Comparison of ENCODE assay signal across 27 cellular contexts in genomic region chr15:50150349-50150748, GRCh38. TPM values are rescaled to one million over a fixed set of nuclear protein-coding genes. Genes with fewer than 3 reads are reported as not detected.
DNase-seq lines count a peak whose midpoint lies in the region; ATAC-seq lines count a peak whose summit lies in the region.
"Had no signal": no experiment of that assay in that cellular context is flagged by ENCODE, and none has a peak within 500 bp of the region (broad histone marks: within the 10 kb centered on the region; RNA-seq: fewer than 3 reads in every experiment).

No MANE protein-coding gene starts in this region.

- CTCF ChIA-PET in activated CD8-positive, alpha-beta memory T cell treated with anti-CD3 and anti-CD28 coated beads, Interleukin-2, amount 10 ng/mL, durations not matched to agents 7 days and 5 days (lab: Charles Lee), result interaction anchor here (1.0 kb wide), 1 partner anchor 166 kb away, joined by 4 read pairs; no protein-coding TSS in a partner anchor

- no peaks in the 10 kb centered on the region for H3K9me3 Mint-ChIP-seq in activated CD8-positive, alpha-beta memory T cell treated with anti-CD3 and anti-CD28 coated beads, Interleukin-2, amount 10 ng/mL, durations not matched to agents 7 days and 5 days (ENCODE audit: low read depth)
- H3K9me3 Mint-ChIP-seq in activated T-helper 2 cell treated with anti-CD3 and anti-CD28 coated beads, Interferon-gamma antibody, Interleukin-2, Interleukin-4, amounts not matched to agents 10 μg/mL and 5 μg/mL and 100 μg/mL, durations not matched to agents 14 hours and 24 hours and 36 hours, result no peaks in the 10 kb centered on the region

- peak; percentile 23 for ATAC-seq in activated CD8-positive, alpha-beta memory T cell treated with anti-CD3 and anti-CD28 coated beads, Interleukin-2, amount 10 ng/mL, durations not matched to agents 7 days and 5 days
- ATAC-seq in HG02642 (IDR thresholded peaks at IDR 0.05; ENCODE audit: poor library complexity, unreplicated experiment), result peak; percentile 42
- no peak for ATAC-seq in GM18870 (IDR thresholded peaks at IDR 0.05; ENCODE audit: unreplicated experiment)
- ATAC-seq: HepG2 had no signal

- H3K36me3 Mint-ChIP-seq in activated CD8-positive, alpha-beta memory T cell treated with anti-CD3 and anti-CD28 coated beads, Interleukin-2, amount 10 ng/mL, durations not matched to agents 7 days and 5 days, result peaks cover 2% of the 10 kb centered on the region
- peaks cover 11% of the 10 kb centered on the region for H3K36me3 Mint-ChIP-seq in activated T-helper 2 cell treated with anti-CD3 and anti-CD28 coated beads, Interferon-gamma antibody, Interleukin-2, Interleukin-4, amounts not matched to agents 10 μg/mL and 5 μg/mL and 100 μg/mL, durations not matched to agents 14 hours and 24 hours and 36 hours (ENCODE audit: low read depth)
- H3K36me3 Mint-ChIP-seq: CD14-positive monocyte had no signal

- DNase-seq in activated CD8-positive, alpha-beta memory T cell treated with anti-CD3 and anti-CD28 coated beads, Interleukin-2, amount 10 ng/mL, durations not matched to agents 7 days and 5 days, result no peak
- no peak for DNase-seq in activated CD8-positive, alpha-beta memory T cell treated with anti-CD3 and anti-CD28 coated beads, Interleukin-2, amount 50 U/mL, for 4 hours
- no peak for DNase-seq in activated T-helper 2 cell treated with anti-CD3 and anti-CD28 coated beads, Interferon-gamma antibody, Interleukin-2, Interleukin-4, amounts not matched to agents 10 μg/mL and 5 μg/mL and 100 μg/mL, durations not matched to agents 14 hours and 24 hours and 36 hours (ENCODE audit: low spot score)
- DNase-seq in GM19240 (ENCODE audit: insufficient read length, low spot score) (no peak), DMS114 treated with DMSO at 0.1 percent for 48 hours (lab: John Stamatoyannopoulos, UW; ENCODE audit: unreplicated experiment) (no peak)
- DNase-seq: 8988T; ACHN; BE2C; Calu3; DMS153; DND-41; Kasumi-1; MV-4-11; NCI-H1105; NCI-H146; NCI-H1930; NCI-H2107; NCI-H526; NCI-H82; NK-92 treated with Interleukin-12 subunit alpha and Interleukin-12 subunit beta, amount 100 ng/mL, for 24 hours; SHP77 had no signal

- peaks cover 26% of the 10 kb centered on the region for H3K4me1 Mint-ChIP-seq in activated CD8-positive, alpha-beta memory T cell treated with anti-CD3 and anti-CD28 coated beads, Interleukin-2, amount 10 ng/mL, durations not matched to agents 7 days and 5 days
- H3K4me1 Mint-ChIP-seq in activated T-helper 2 cell treated with anti-CD3 and anti-CD28 coated beads, Interferon-gamma antibody, Interleukin-2, Interleukin-4, amounts not matched to agents 10 μg/mL and 5 μg/mL and 100 μg/mL, durations not matched to agents 14 hours and 24 hours and 36 hours (ENCODE audit: low read depth), result peaks cover 28% of the 10 kb centered on the region

- intact Hi-C loops in activated T-helper 2 cell treated with anti-CD3 and anti-CD28 coated beads, Interferon-gamma antibody, Interleukin-2, Interleukin-4, amounts not matched to agents 10 μg/mL and 5 μg/mL and 100 μg/mL, durations not matched to agents 14 hours and 24 hours and 36 hours (cut with micrococcal nuclease), result loop anchor here (5.0 kb wide), 1 partner anchor 162 kb away; no protein-coding TSS in a partner anchor

- peaks cover 4% of the 10 kb centered on the region for H3K27me3 Mint-ChIP-seq in activated CD8-positive, alpha-beta memory T cell treated with anti-CD3 and anti-CD28 coated beads, Interleukin-2, amount 10 ng/mL, durations not matched to agents 7 days and 5 days
- H3K27me3 Mint-ChIP-seq in activated T-helper 2 cell treated with anti-CD3 and anti-CD28 coated beads, Interferon-gamma antibody, Interleukin-2, Interleukin-4, amounts not matched to agents 10 μg/mL and 5 μg/mL and 100 μg/mL, durations not matched to agents 14 hours and 24 hours and 36 hours (ENCODE audit: low read depth), result no peaks in the 10 kb centered on the region

- H3K4me3 Mint-ChIP-seq in activated CD8-positive, alpha-beta memory T cell treated with anti-CD3 and anti-CD28 coated beads, Interleukin-2, amount 10 ng/mL, durations not matched to agents 7 days and 5 days, result no peak overlapping the region
- H3K4me3 Mint-ChIP-seq in activated T-helper 2 cell treated with anti-CD3 and anti-CD28 coated beads, Interferon-gamma antibody, Interleukin-2, Interleukin-4, amounts not matched to agents 10 μg/mL and 5 μg/mL and 100 μg/mL, durations not matched to agents 14 hours and 24 hours and 36 hours (ENCODE audit: low read depth), result no peak overlapping the region
- H3K4me3 Mint-ChIP-seq: CD14-positive monocyte had no signal

- H3K27ac Mint-ChIP-seq in activated CD8-positive, alpha-beta memory T cell treated with anti-CD3 and anti-CD28 coated beads, Interleukin-2, amount 10 ng/mL, durations not matched to agents 7 days and 5 days, result no peak overlapping the region
- H3K27ac Mint-ChIP-seq in activated T-helper 2 cell treated with anti-CD3 and anti-CD28 coated beads, Interferon-gamma antibody, Interleukin-2, Interleukin-4, amounts not matched to agents 10 μg/mL and 5 μg/mL and 100 μg/mL, durations not matched to agents 14 hours and 24 hours and 36 hours, result peak overlapping the region; percentile 21
- H3K27ac Mint-ChIP-seq: CD14-positive monocyte had no signal

RNA-seq across cellular contexts. Expression of gene ATP8B4, which starts 31.3 kb away (rescaled TPM):
- total RNA-seq in activated CD8-positive, alpha-beta memory T cell treated with anti-CD3 and anti-CD28 coated beads, Interleukin-2, amount 10 ng/mL, durations not matched to agents 7 days and 5 days, result 10 to 100 TPM; 69.2 to 98.3 TPM
- total RNA-seq in activated T-helper 2 cell treated with anti-CD3 and anti-CD28 coated beads, Interferon-gamma antibody, Interleukin-2, Interleukin-4, amounts not matched to agents 10 μg/mL and 5 μg/mL and 100 μg/mL, durations not matched to agents 14 hours and 24 hours and 36 hours, result 69.7 and 75.3 TPM in 2 replicates
- total RNA-seq: MCF 10A had no signal

RNA-seq across cellular contexts. Expression of gene SLC27A2, which starts 31.6 kb away (rescaled TPM):
- total RNA-seq in activated CD8-positive, alpha-beta memory T cell treated with anti-CD3 and anti-CD28 coated beads, Interleukin-2, amount 10 ng/mL, durations not matched to agents 7 days and 5 days, result 10 to 100 TPM; 36.4 to 54.0 TPM
- total RNA-seq in activated T-helper 2 cell treated with anti-CD3 and anti-CD28 coated beads, Interferon-gamma antibody, Interleukin-2, Interleukin-4, amounts not matched to agents 10 μg/mL and 5 μg/mL and 100 μg/mL, durations not matched to agents 14 hours and 24 hours and 36 hours, result 99.5 TPM in 2 replicates
- total RNA-seq: HT1080 had no signal
